In the genomic region with DNA sequence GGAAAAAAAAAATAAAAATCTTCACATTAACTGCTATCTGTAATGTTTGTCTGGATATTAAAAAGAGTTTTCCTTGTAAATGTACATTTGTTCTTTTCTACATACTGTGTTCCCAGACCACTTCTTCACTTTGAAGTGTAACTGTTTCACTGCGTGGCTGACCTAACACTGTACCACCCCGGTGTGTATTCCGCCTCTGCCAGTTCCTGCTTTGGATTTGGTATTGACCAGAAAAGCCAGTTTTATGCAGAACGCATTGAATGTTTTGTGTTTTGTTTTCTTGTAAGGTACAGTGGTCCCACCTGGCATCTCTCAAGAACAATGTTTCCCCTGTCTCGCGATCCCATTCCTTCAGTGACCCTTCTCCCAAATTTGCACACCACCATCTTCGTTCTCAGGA, we compare ENCODE assay signal across 13 cellular contexts.
DNase-seq lines count a peak whose midpoint lies in the region; ATAC-seq and TF ChIP-seq lines count a peak whose summit lies in the region.
"Had no signal": no experiment of that assay in that cellular context is flagged by ENCODE, and none has a peak within 500 bp of the region (broad histone marks: within the 10 kb centered on the region; RNA-seq: fewer than 3 reads in every experiment).

No MANE protein-coding gene starts in this region.

- peak overlapping the region; percentile 0 for H3K27ac Mint-ChIP-seq in activated T-cell treated with anti-CD3 and anti-CD28 coated beads, Interleukin-2, amount 50 U/mL, for 72 hours
- H3K27ac Mint-ChIP-seq in H9 = peak overlapping the region; percentile 6 to 20 (median 7); a peak in 2 of 7 replicates
- peak overlapping the region; percentile 30 for H3K27ac Mint-ChIP-seq in endodermal cell
- H3K27ac Mint-ChIP-seq in naive thymus-derived CD4-positive, alpha-beta T cell = peak overlapping the region in 6 of 9 donors; percentile 16 to 74 (median 65)

- no peak overlapping the region for H3K4ac ChIP-seq in H9 (ENCODE audit: low read depth, low read length)

- no peak overlapping the region for H3K23ac ChIP-seq in H9 (ENCODE audit: insufficient read length, low read depth, low read length)

- DNase-seq in activated T-cell treated with anti-CD3 and anti-CD28 coated beads, Interleukin-2, amount 50 U/mL, for 72 hours = no peak
- no peak for DNase-seq in activated T-cell treated with anti-CD3 and anti-CD28 coated beads, Interleukin-2, amount 50 U/mL, for 48 hours
- no peak for DNase-seq in H9
- DNase-seq in endodermal cell = no peak
- DNase-seq in naive thymus-derived CD4-positive, alpha-beta T cell = no peak
- DNase-seq in activated CD4-positive, alpha-beta T cell treated with anti-CD3 and anti-CD28 coated beads, Interleukin-2, amount 50 U/mL, for 1 hour = no peak
- DNase-seq in HuH-7.5 (ENCODE audit: low spot score) = no peak
- DNase-seq: 8988T; AML-193; CD4-positive, CD25-positive, alpha-beta regulatory T cell had no signal

- H3K27me3 ChIP-seq in H9 (ENCODE audit: insufficient read depth, low read length) (no peaks in the 10 kb centered on the region), endodermal cell (ENCODE audit: control insufficient read depth, insufficient read depth, low read length, poor library complexity, severe bottlenecking) (no peaks in the 10 kb centered on the region)
- H3K27me3 ChIP-seq in naive thymus-derived CD4-positive, alpha-beta T cell (ENCODE audit: control insufficient read depth in 2 of 2, insufficient read depth in 2 of 2, low read length in 2 of 2) = no peaks in the 10 kb centered on the region
- H3K27me3 ChIP-seq: BLaER1 had no signal

- no peak overlapping the region for H2BK120ac ChIP-seq in H9 (ENCODE audit: low read depth, low read length, poor library complexity, severe bottlenecking)

- no peak overlapping the region for H3K27ac ChIP-seq in H9 (ENCODE audit: insufficient read length, low read depth, low read length)
- H3K27ac ChIP-seq in endodermal cell (ENCODE audit: low read depth, low read length) = no peak overlapping the region
- H3K27ac ChIP-seq in naive thymus-derived CD4-positive, alpha-beta T cell (ENCODE audit: low read depth, low read length) = no peak overlapping the region
- H3K27ac ChIP-seq: BLaER1 had no signal

- H3K23me2 ChIP-seq in H9 (ENCODE audit: insufficient read length, low read depth, low read length, poor library complexity, severe bottlenecking) = no peaks in the 10 kb centered on the region

- no peak overlapping the region for H2BK12ac ChIP-seq in H9 (ENCODE audit: insufficient read length, low read depth, low read length)

- H4K5ac ChIP-seq in H9 (ENCODE audit: insufficient read length, low read depth, low read length) = no peak overlapping the region

- no peak overlapping the region for H4K8ac ChIP-seq in H9 (replicated peaks; ENCODE audit: insufficient read length, low read depth, low read length)

- POLR2A ChIA-PET in naive thymus-derived CD4-positive, alpha-beta T cell (lab: Charles Lee) = no interaction called here

- H3K14ac ChIP-seq in H9 (ENCODE audit: insufficient read depth, low read length) = no peak overlapping the region

- H3K4me1 ChIP-seq in H9 (ENCODE audit: insufficient read depth, low read length) (no peaks in the 10 kb centered on the region), endodermal cell (ENCODE audit: control insufficient read depth, insufficient read depth, low read length) (no peaks in the 10 kb centered on the region)
- H3K4me1 ChIP-seq in naive thymus-derived CD4-positive, alpha-beta T cell (ENCODE audit: control insufficient read depth in 2 of 2, insufficient read depth in 2 of 2, low read length in 2 of 2) = no peaks in the 10 kb centered on the region
- H3K4me1 ChIP-seq: BLaER1 had no signal

- H3K9me3 Mint-ChIP-seq in activated T-cell treated with anti-CD3 and anti-CD28 coated beads, Interleukin-2, amount 50 U/mL, for 72 hours = no peaks in the 10 kb centered on the region
- no peaks in the 10 kb centered on the region for H3K9me3 Mint-ChIP-seq in H9
- no peaks in the 10 kb centered on the region for H3K9me3 Mint-ChIP-seq in endodermal cell
- H3K9me3 Mint-ChIP-seq in naive thymus-derived CD4-positive, alpha-beta T cell = peaks cover 0 to 5% (median 0%) of the 10 kb centered on the region in 11 donors
- H3K9me3 Mint-ChIP-seq: CD4-positive, CD25-positive, alpha-beta regulatory T cell; IgD-negative memory B cell had no signal

- H3K27me3 Mint-ChIP-seq in activated T-cell treated with anti-CD3 and anti-CD28 coated beads, Interleukin-2, amount 50 U/mL, for 72 hours (ENCODE audit: low read depth) = no peaks in the 10 kb centered on the region
- H3K27me3 Mint-ChIP-seq in H9 (ENCODE audit: low read depth) (no peaks in the 10 kb centered on the region), endodermal cell (ENCODE audit: insufficient read depth) (no peaks in the 10 kb centered on the region)
- H3K27me3 Mint-ChIP-seq in naive thymus-derived CD4-positive, alpha-beta T cell = no peaks in the 10 kb centered on the region
- H3K27me3 Mint-ChIP-seq: CD4-positive, CD25-positive, alpha-beta regulatory T cell; IgD-negative memory B cell had no signal

- peaks cover 2% of the 10 kb centered on the region for H3K4me1 Mint-ChIP-seq in activated T-cell treated with anti-CD3 and anti-CD28 coated beads, Interleukin-2, amount 50 U/mL, for 72 hours (ENCODE audit: low read depth)
- H3K4me1 Mint-ChIP-seq in H9 (no peaks in the 10 kb centered on the region), endodermal cell (peaks cover 7% of the 10 kb centered on the region)
- H3K4me1 Mint-ChIP-seq in naive thymus-derived CD4-positive, alpha-beta T cell = peaks cover 5 to 21% (median 10%) of the 10 kb centered on the region in 7 donors

- no peak overlapping the region for H2AK5ac ChIP-seq in H9 (ENCODE audit: insufficient read length, low read length)

- H4K20me1 ChIP-seq in H9 (ENCODE audit: control insufficient read depth, insufficient read depth, insufficient read length) = no peaks in the 10 kb centered on the region

- H3K4me3 Mint-ChIP-seq in activated T-cell treated with anti-CD3 and anti-CD28 coated beads, Interleukin-2, amount 50 U/mL, for 72 hours = no peak overlapping the region
- no peak overlapping the region for H3K4me3 Mint-ChIP-seq in H9
- no peak overlapping the region for H3K4me3 Mint-ChIP-seq in endodermal cell
- H3K4me3 Mint-ChIP-seq in naive thymus-derived CD4-positive, alpha-beta T cell = no peak overlapping the region
- H3K4me3 Mint-ChIP-seq: CD4-positive, CD25-positive, alpha-beta regulatory T cell had no signal

- ATAC-seq in activated T-cell treated with anti-CD3 and anti-CD28 coated beads, Interleukin-2, amount 50 U/mL, for 72 hours (replicated peaks in 1 of 2) = no peak
- ATAC-seq in naive thymus-derived CD4-positive, alpha-beta T cell = no peak
- ATAC-seq: HCT116 had no signal

- H3K79me1 ChIP-seq in H9 (ENCODE audit: insufficient read depth, low read depth, low read length, poor library complexity, severe bottlenecking) = no peaks in the 10 kb centered on the region

- H3T11ph ChIP-seq in H9 (ENCODE audit: low read length) = no peak overlapping the region

- H4K91ac ChIP-seq in H9 (ENCODE audit: insufficient read length, low read depth, low read length) = no peak overlapping the region

- no peak overlapping the region for H3K4me2 ChIP-seq in H9 (ENCODE audit: insufficient read depth, insufficient read length, low read length)
- H3K4me2 ChIP-seq: BLaER1 had no signal

- CTCF ChIA-PET in naive thymus-derived CD4-positive, alpha-beta T cell (lab: Charles Lee) = no interaction called here

- H3K36me3 ChIP-seq in endodermal cell (ENCODE audit: control insufficient read depth, insufficient read depth, low read length) = peaks cover 87% of the 10 kb centered on the region
- peaks cover 27 to 90% (median 31%) of the 10 kb centered on the region in 3 experiments for H3K36me3 ChIP-seq in naive thymus-derived CD4-positive, alpha-beta T cell (ENCODE audit: control insufficient read depth in 2 of 3, insufficient read depth in 3 of 3, low read length in 3 of 3)

- no peak overlapping the region for H3K4me3 ChIP-seq in endodermal cell (ENCODE audit: low read length)
- no peak overlapping the region for H3K4me3 ChIP-seq in naive thymus-derived CD4-positive, alpha-beta T cell (ENCODE audit: low read length)
- H3K4me3 ChIP-seq: BLaER1 had no signal

- H2BK20ac ChIP-seq in H9 (ENCODE audit: low read depth, low read length, poor library complexity, severe bottlenecking) = no peak overlapping the region

- H3K9me3 ChIP-seq in H9 (ENCODE audit: control insufficient read depth, low read depth, low read length) (no peaks in the 10 kb centered on the region), endodermal cell (ENCODE audit: control insufficient read depth, low read length) (no peaks in the 10 kb centered on the region)
- H3K9me3 ChIP-seq in naive thymus-derived CD4-positive, alpha-beta T cell (ENCODE audit: control insufficient read depth in 2 of 3, low read length in 3 of 3) = no peaks in the 10 kb centered on the region
- H3K9me3 ChIP-seq: BLaER1 had no signal

- no peaks in the 10 kb centered on the region for H3K79me2 ChIP-seq in H9 (ENCODE audit: insufficient read depth, low read length)

- no peak overlapping the region for H2AFZ ChIP-seq in H9 (ENCODE audit: low read length)

- H3K18ac ChIP-seq in H9 (ENCODE audit: insufficient read length, low read depth, low read length) = no peak overlapping the region

- H2BK15ac ChIP-seq in H9 (ENCODE audit: low read depth, low read length) = no peak overlapping the region

- no peak for TF ChIP-seq CTCF in H9 (conservative IDR thresholded peaks at IDR 0.05)
- TF ChIP-seq CTCF in endodermal cell (conservative IDR thresholded peaks at IDR 0.05) = no peak

- H3K9ac ChIP-seq in H9 (ENCODE audit: extremely low read depth, insufficient read length, low read length) (no peak overlapping the region), endodermal cell (ENCODE audit: extremely low read depth, low read length, poor library complexity, severe bottlenecking) (no peak overlapping the region)
- H3K9ac ChIP-seq: BLaER1 had no signal

- no peak overlapping the region for H3K56ac ChIP-seq in H9 (ENCODE audit: insufficient read length, low read depth, low read length)

- H3K36me3 Mint-ChIP-seq in activated T-cell treated with anti-CD3 and anti-CD28 coated beads, Interleukin-2, amount 50 U/mL, for 72 hours (ENCODE audit: insufficient read depth in 2 of 2) = peaks cover 2 to 21% of the 10 kb centered on the region in 2 donors
- peaks cover 29 to 77% (median 72%) of the 10 kb centered on the region in 3 experiments; a peak in 6 of 7 replicates for H3K36me3 Mint-ChIP-seq in H9 (ENCODE audit: insufficient read depth in 1 of 3, low read depth in 3 of 3)
- peaks cover 67% of the 10 kb centered on the region for H3K36me3 Mint-ChIP-seq in endodermal cell (ENCODE audit: low read depth)
- H3K36me3 Mint-ChIP-seq in naive thymus-derived CD4-positive, alpha-beta T cell = peaks cover 15 to 77% (median 32%) of the 10 kb centered on the region in 5 donors

- intact Hi-C loops in naive thymus-derived CD4-positive, alpha-beta T cell (cut with micrococcal nuclease) = no loop called here

- no CpG with 5 or more reads among the region's 7 CpGs for WGBS in H9 (ENCODE audit: extremely low coverage, insufficient read length, low lambda C conversion rate)
- WGBS in endodermal cell (ENCODE audit: insufficient coverage in 1 of 2, insufficient read length in 1 of 2), 2 experiments = 94 to 100% methylated on average over 2 to 7 of the region's 7 CpGs

- H2BK5ac ChIP-seq in H9 (ENCODE audit: insufficient read length, low read length) = no peak overlapping the region

Comparison
In these comparisons a context has a peak if more than half of its experiments do, and no peak if none do; other contexts are left out.
1. H3K27ac Mint-ChIP-seq: peak in every context shown above with its lines; median percentile 65 in naive thymus-derived CD4-positive, alpha-beta T cell; 30 in endodermal cell; 7 in H9; 0 in activated T-cell treated with anti-CD3 and anti-CD28 coated beads, Interleukin-2, amount 50 U/mL, for 72 hours.